8 cellular contexts compared by ENCODE assay signal in the genomic region with DNA sequence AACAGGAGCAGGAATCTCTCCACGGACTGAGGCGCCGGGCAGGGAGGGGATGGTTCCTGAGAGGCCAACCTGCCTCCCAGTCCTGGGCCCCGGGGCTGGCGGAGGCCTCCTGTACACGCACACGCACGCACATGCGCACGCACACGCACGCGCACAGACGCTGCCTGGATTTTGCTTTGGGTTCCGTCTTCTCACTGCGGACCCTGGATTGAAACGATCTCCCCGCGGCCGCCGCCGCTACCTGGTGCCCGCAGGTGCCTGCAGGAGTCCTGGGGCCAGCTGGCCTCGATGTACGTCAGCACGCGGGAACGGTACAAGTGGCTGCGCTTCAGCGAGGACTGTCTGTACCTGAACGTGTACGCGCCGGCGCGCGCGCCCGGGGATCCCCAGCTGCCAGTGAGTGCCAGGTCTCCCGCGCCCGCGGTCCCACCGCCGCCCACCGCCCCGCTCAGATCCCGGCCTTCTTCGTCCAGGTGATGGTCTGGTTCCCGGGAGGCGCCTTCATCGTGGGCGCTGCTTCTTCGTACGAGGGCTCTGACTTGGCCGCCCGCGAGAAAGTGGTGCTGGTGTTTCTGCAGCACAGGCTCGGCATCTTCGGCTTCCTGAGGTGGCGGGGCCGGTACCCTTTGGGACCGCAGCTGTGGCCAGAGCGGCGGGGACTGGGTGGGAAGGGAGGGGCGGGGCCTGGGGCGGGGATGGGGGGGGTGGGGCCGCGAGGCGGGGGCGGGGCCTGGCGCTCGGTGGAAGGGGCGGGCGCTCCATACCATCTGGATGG. TPM values are rescaled to one million over a fixed set of nuclear protein-coding genes. Genes with fewer than 3 reads are reported as not detected.
A peak's percentile ranks its signal among the peaks of the same experiment; 100 is the strongest.
DNase-seq lines count a peak whose midpoint lies in the region; ATAC-seq, FAIRE-seq and TF ChIP-seq lines count a peak whose summit lies in the region.

No MANE protein-coding gene starts in this region.

- H3K27me3 ChIP-seq in endothelial cell of umbilical vein (ENCODE audit: control insufficient read depth in 2 of 2, insufficient read depth in 2 of 2, low read length in 2 of 2) = no peaks in the 10 kb centered on the region
- no peaks in the 10 kb centered on the region for H3K27me3 ChIP-seq in mucosa of rectum (ENCODE audit: control insufficient read depth in 2 of 2, insufficient read depth in 2 of 2, low read length in 2 of 2)

- CTCF ChIA-PET in endothelial cell of umbilical vein (lab: Charles Lee) = interaction anchor here (0.6 kb wide), 3 partner anchors 28 to 259 kb away, joined by 3 to 4 read pairs (median 3); no protein-coding TSS in a partner anchor

- H3K4me1 ChIP-seq in ES-I3 (ENCODE audit: insufficient read depth, low read length) (peaks cover 3% of the 10 kb centered on the region; the same call in 1 of the 2 replicates), endothelial cell of umbilical vein (ENCODE audit: control insufficient read depth, extremely low read depth, insufficient read depth, low read length) (peaks cover 14% of the 10 kb centered on the region), mucosa of rectum (ENCODE audit: control insufficient read depth in 2 of 2, insufficient read depth in 2 of 2, low read length in 2 of 2) (peaks cover 9 to 11% of the 10 kb centered on the region in 2 donors)

- H3K4me2 ChIP-seq in endothelial cell of umbilical vein (ENCODE audit: insufficient read depth, low read length) = peak overlapping the region; percentile 69

- no peak for TF ChIP-seq CTCF in endothelial cell of umbilical vein (IDR thresholded peaks at IDR 0.05; ENCODE audit: extremely low read depth in 1 of 2, insufficient read depth in 1 of 2, low read depth in 1 of 2, low read length in 2 of 2)

- POLR2A ChIA-PET in endothelial cell of umbilical vein (lab: Charles Lee) = no interaction called here

- H3K36me3 ChIP-seq in ES-I3 (ENCODE audit: insufficient read depth, low read length) (no peaks in the 10 kb centered on the region), endothelial cell of umbilical vein (ENCODE audit: control insufficient read depth in 2 of 2, extremely low read depth in 1 of 2, insufficient read depth in 2 of 2, low read length in 2 of 2) (no peaks in the 10 kb centered on the region), mucosa of rectum (ENCODE audit: control insufficient read depth in 2 of 2, insufficient read depth in 2 of 2, low read length in 2 of 2) (peaks cover 0 to 2% of the 10 kb centered on the region in 2 donors)

- no peaks in the 10 kb centered on the region for H3K9me3 ChIP-seq in ES-I3 (ENCODE audit: control insufficient read depth, insufficient read depth, low read length)
- no peaks in the 10 kb centered on the region for H3K9me3 ChIP-seq in endothelial cell of umbilical vein (replicated peaks; ENCODE audit: control insufficient read depth, insufficient read depth, low read length)
- H3K9me3 ChIP-seq in mucosa of rectum (ENCODE audit: control insufficient read depth in 2 of 2, low read length in 2 of 2) = no peaks in the 10 kb centered on the region

- H3K4me3 ChIP-seq in endothelial cell of umbilical vein (replicated peaks in 1 of 3; ENCODE audit: insufficient read depth in 1 of 3, low read depth in 1 of 3, low read length in 3 of 3) = peak overlapping the region; percentile 40 to 57 (median 52)
- peak overlapping the region; percentile 73 to 77 for H3K4me3 ChIP-seq in mucosa of rectum (ENCODE audit: low read length in 2 of 2)

- H4K20me1 ChIP-seq in endothelial cell of umbilical vein (replicated peaks; ENCODE audit: control insufficient read depth, extremely low read depth, insufficient read depth, low read length) = no peaks in the 10 kb centered on the region

- dilution Hi-C loops in endothelial cell of umbilical vein (cut with MboI; ENCODE audit: extremely low pct_ligation_motif_present, low sequenced_read_pairs) = no loop called here

- DNase-seq in NCI-H2171 treated with DMSO at 0.1 percent for 48 hours (lab: John Stamatoyannopoulos, UW) = peak; percentile 73
- peak; percentile 39 for DNase-seq in activated T-cell treated with anti-CD3 and anti-CD28 coated beads for 1 hour (ENCODE audit: low read depth)
- peak; percentile 31 for DNase-seq in endothelial cell of umbilical vein (ENCODE audit: low read depth, low spot score)
- peak; percentile 57 for DNase-seq in stimulated activated naive CD8-positive, alpha-beta T cell treated with anti-CD3 and anti-CD28 coated beads, Interleukin-15, Interleukin-2, amounts not matched to agents 100 U/mL and 50 U/mL, for 24 hours
- DNase-seq in NCI-H128 (lab: John Stamatoyannopoulos, UW; ENCODE audit: unreplicated experiment) = no peak
- no peak for DNase-seq in H54 (ENCODE audit: insufficient read length, low spot score)

- TF ChIP-seq POLR2A in endothelial cell of umbilical vein (IDR thresholded peaks at IDR 0.05; ENCODE audit: low read depth, low read length) (no peak), H54 (IDR thresholded peaks at IDR 0.05; ENCODE audit: low read depth, low read length) (no peak)

- H2AFZ ChIP-seq in endothelial cell of umbilical vein (ENCODE audit: low read depth, low read length) = peak overlapping the region; percentile 95

- H3K27ac ChIP-seq in endothelial cell of umbilical vein (ENCODE audit: insufficient read depth, low read depth, low read length) (no peak overlapping the region), mucosa of rectum (ENCODE audit: low read depth in 2 of 2, low read length in 2 of 2) (no peak overlapping the region)

- FAIRE-seq in endothelial cell of umbilical vein (lab: Jason Lieb, UNC) (peak; percentile 50), H54 (lab: Jason Lieb, UNC) (no peak)

- BruUV-seq in endothelial cell of umbilical vein (replicated peaks; lab: Mats Ljungman, UMichigan) = no TSS peak

- ATAC-seq in stimulated activated naive CD8-positive, alpha-beta T cell treated with anti-CD3 and anti-CD28 coated beads, Interleukin-15, Interleukin-2, amounts not matched to agents 100 U/mL and 50 U/mL, for 24 hours = peak; percentile 47

- H3K9me1 ChIP-seq in endothelial cell of umbilical vein (replicated peaks; ENCODE audit: control insufficient read depth, extremely low read depth, insufficient read depth, low read length) = no peaks in the 10 kb centered on the region

- H3K9ac ChIP-seq in ES-I3 (ENCODE audit: low read depth, low read length) = peak overlapping the region; percentile 77
- peak overlapping the region; percentile 8 for H3K9ac ChIP-seq in endothelial cell of umbilical vein (replicated peaks; ENCODE audit: extremely low read depth, insufficient read depth, low read length)
- peak overlapping the region in 1 of 2 donors; percentile 64 for H3K9ac ChIP-seq in mucosa of rectum (ENCODE audit: low read depth in 1 of 2, low read length in 2 of 2)

- H3K79me2 ChIP-seq in endothelial cell of umbilical vein (ENCODE audit: control insufficient read depth, insufficient read depth, low read length) = no peaks in the 10 kb centered on the region

- intact Hi-C loops in endothelial cell of umbilical vein (cut with micrococcal nuclease) = no loop called here

TF ChIP-seq in endothelial cell of umbilical vein, 7 proteins besides CTCF, POLR2A, EP300 and RAD21:
- TF ChIP-seq, protein P1, sequence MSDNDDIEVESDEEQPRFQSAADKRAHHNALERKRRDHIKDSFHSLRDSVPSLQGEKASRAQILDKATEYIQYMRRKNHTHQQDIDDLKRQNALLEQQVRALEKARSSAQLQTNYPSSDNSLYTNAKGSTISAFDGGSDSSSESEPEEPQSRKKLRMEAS (IDR thresholded peaks at IDR 0.05; ENCODE audit: insufficient read depth, insufficient read length) = peak; percentile 21
- TF ChIP-seq GATA2 (IDR thresholded peaks at IDR 0.05; ENCODE audit: insufficient read depth, insufficient read length, low read depth, low read length) (no peak), EZH2 (IDR thresholded peaks at IDR 0.05; ENCODE audit: borderline replicate concordance, low read depth, low read length, severe bottlenecking) (peak; percentile 29)

RNA-seq across cellular contexts. Expression of a gene that starts 12.2 kb away (rescaled TPM):
- total RNA-seq in endothelial cell of umbilical vein = 3.9 and 5.4 TPM in 2 replicates
- 13.3 and 16.4 TPM in 2 replicates for polyA plus RNA-seq in endothelial cell of umbilical vein
- polyA plus RNA-seq in endothelial cell of umbilical vein (2011; cell fraction: cytosol; rRNA removed) = 2.3 and 3.0 TPM in 2 replicates
- 62.6 and 78.1 TPM in 2 replicates for polyA plus RNA-seq in endothelial cell of umbilical vein (2011; cell fraction: nucleus; rRNA removed)
- polyA plus RNA-seq in endothelial cell of umbilical vein (2012) = 7.1 TPM in 2 replicates
- polyA minus RNA-seq in endothelial cell of umbilical vein = 5.7 and 10.8 TPM in 2 replicates
- polyA minus RNA-seq in endothelial cell of umbilical vein (2011; cell fraction: cytosol; rRNA and poly(A)+ RNA removed) = not detected
- polyA minus RNA-seq in endothelial cell of umbilical vein (2011; cell fraction: nucleus; rRNA and poly(A)+ RNA removed) = 4.9 and 5.2 TPM in 2 replicates

RNA-seq across cellular contexts. Expression of a gene that starts 28.4 kb away (rescaled TPM):
- 103 and 113 TPM in 2 replicates for total RNA-seq in endothelial cell of umbilical vein
- polyA plus RNA-seq in endothelial cell of umbilical vein = 22.0 and 27.8 TPM in 2 replicates
- 36.7 and 47.6 TPM in 2 replicates for polyA plus RNA-seq in endothelial cell of umbilical vein (2011; cell fraction: cytosol; rRNA removed)
- 26.1 and 52.4 TPM in 2 replicates for polyA plus RNA-seq in endothelial cell of umbilical vein (2011; cell fraction: nucleus; rRNA removed)
- polyA plus RNA-seq in endothelial cell of umbilical vein (2012) = 82.2 and 88.3 TPM in 2 replicates
- 46.7 and 53.5 TPM in 2 replicates for polyA minus RNA-seq in endothelial cell of umbilical vein
- 62.0 TPM for polyA minus RNA-seq in endothelial cell of umbilical vein (2011; cell fraction: cytosol; rRNA and poly(A)+ RNA removed)
- 25.5 and 30.5 TPM in 2 replicates for polyA minus RNA-seq in endothelial cell of umbilical vein (2011; cell fraction: nucleus; rRNA and poly(A)+ RNA removed)

RNA-seq across cellular contexts. Expression of a gene that starts 39.5 kb away (rescaled TPM):
- total RNA-seq in endothelial cell of umbilical vein = not detected in 2 replicates
- polyA plus RNA-seq in endothelial cell of umbilical vein = 0.10 and 0.13 TPM in 2 replicates
- polyA plus RNA-seq in endothelial cell of umbilical vein (2011; cell fraction: cytosol; rRNA removed) = 0.04 TPM in 1 of 2 replicates, not detected in the other
- polyA plus RNA-seq in endothelial cell of umbilical vein (2011; cell fraction: nucleus; rRNA removed) = 0.70 and 0.80 TPM in 2 replicates
- polyA plus RNA-seq in endothelial cell of umbilical vein (2012) = 0.07 and 0.42 TPM in 2 replicates
- polyA minus RNA-seq in endothelial cell of umbilical vein = 0.91 TPM in 1 of 2 replicates, not detected in the other
- polyA minus RNA-seq in endothelial cell of umbilical vein (2011; cell fraction: cytosol; rRNA and poly(A)+ RNA removed) = 2.8 TPM
- 0.19 TPM in 1 of 2 replicates, not detected in the other for polyA minus RNA-seq in endothelial cell of umbilical vein (2011; cell fraction: nucleus; rRNA and poly(A)+ RNA removed)

Comparison
In these comparisons a context has a peak if more than half of its experiments do, and no peak if none do; other contexts are left out.
1. DNase-seq: peak in NCI-H2171 treated with DMSO at 0.1 percent for 48 hours (single experiment), activated T-cell treated with anti-CD3 and anti-CD28 coated beads for 1 hour (single experiment), endothelial cell of umbilical vein (single experiment) and stimulated activated naive CD8-positive, alpha-beta T cell treated with anti-CD3 and anti-CD28 coated beads, Interleukin-15, Interleukin-2, amounts not matched to agents 100 U/mL and 50 U/mL, for 24 hours (single experiment); none in NCI-H128 (single experiment) and H54 (single experiment).